Comparison of ENCODE assay signal across 8 cellular contexts in the genomic region with DNA sequence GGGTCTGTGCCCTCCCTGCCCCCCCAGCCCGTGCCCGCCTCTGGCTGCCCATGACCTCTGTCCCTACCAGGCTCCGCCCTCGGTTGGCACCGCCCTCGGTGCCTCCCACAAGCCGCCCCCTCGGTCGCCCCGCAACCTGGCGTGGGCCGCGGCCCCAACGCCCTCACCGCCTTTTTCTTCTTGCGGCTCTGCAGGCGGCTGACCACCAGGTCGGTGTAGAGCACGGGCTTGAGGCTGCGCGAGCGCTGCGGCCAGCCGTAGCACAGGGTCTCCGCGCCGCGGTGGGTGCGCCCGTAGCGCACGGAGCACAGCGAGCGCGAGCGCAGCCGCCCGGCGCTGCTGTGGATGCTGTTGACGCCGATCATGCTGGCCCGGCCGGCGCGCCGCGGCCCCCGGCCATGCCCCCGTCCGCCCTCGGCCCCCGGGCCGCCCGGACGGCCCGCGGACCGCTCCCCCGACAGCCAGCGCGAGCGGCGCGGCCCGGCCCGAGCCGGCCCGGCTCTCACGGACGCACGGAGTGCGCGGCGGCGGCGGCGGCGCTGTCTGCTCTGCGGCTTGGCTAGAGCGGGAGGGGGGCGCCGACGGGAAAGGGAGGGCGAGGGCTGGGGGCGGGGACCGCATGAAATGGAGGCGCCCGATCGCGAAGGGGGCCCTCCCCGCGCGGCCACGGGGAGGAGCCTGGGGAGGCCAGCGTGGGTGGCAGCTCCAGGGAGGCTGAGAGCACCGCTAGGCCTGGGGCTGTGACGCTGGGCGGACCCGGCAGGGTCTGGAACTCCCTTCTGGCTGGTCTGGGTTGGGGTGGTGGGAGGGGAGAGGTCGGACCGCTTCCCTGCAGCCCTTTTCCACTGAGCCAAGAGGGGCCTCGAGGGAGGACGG. TPM values are rescaled to one million over a fixed set of nuclear protein-coding genes. Genes with fewer than 3 reads are reported as not detected.
DNase-seq lines count a peak whose midpoint lies in the region; ATAC-seq and TF ChIP-seq lines count a peak whose summit lies in the region.

No MANE protein-coding gene starts in this region.

- peak overlapping the region; percentile 73 to 82 (median 76) for H3K4me3 Mint-ChIP-seq in T-cell

- H3K9me3 ChIP-seq in iPS-18c (ENCODE audit: control insufficient read depth, insufficient read depth, low read length) = no peaks in the 10 kb centered on the region

- POLR2A ChIA-PET in T-cell (lab: Charles Lee) = interaction anchor here (0.6 to 1.0 kb wide), 2 partner anchors 10 to 14 kb away, joined by 3 to 4 read pairs; no protein-coding TSS in a partner anchor

- peak overlapping the region; percentile 53 for H3K4me3 ChIP-seq in iPS-18c (ENCODE audit: insufficient read depth, low read depth, low read length)

- peak; percentile 86 for DNase-seq in GM10266 (ENCODE audit: extremely low spot score)
- peak; percentile 43 to 80 (median 69) for DNase-seq in T-cell
- peak in 50 of 58 donors; percentile 17 to 89 (median 58) for DNase-seq in anterior cingulate cortex (lab: John Stamatoyannopoulos, UW)
- peak; percentile 82 for DNase-seq in stimulated activated CD4-positive, alpha-beta T cell treated with anti-CD3 and anti-CD28 coated beads, Interleukin-12 subunit alpha, Interleukin-12 subunit beta, amount 100 ng/mL, for 4 hours
- DNase-seq in pons (ENCODE audit: low spot score) = no peak
- no peak for DNase-seq in NCI-H187 (lab: John Stamatoyannopoulos, UW)

- TF ChIP-seq CTCF in GM10266 (IDR thresholded peaks at IDR 0.05; ENCODE audit: control insufficient read depth, insufficient read depth, low read depth, missing control alignments) = no peak

- peak overlapping the region in 1 of 2 donors; percentile 85 for H3K27ac Mint-ChIP-seq in T-cell

- CTCF ChIA-PET in T-cell (lab: Charles Lee) = interaction anchor here in 1 of 2 donors (0.7 to 1.0 kb wide), 2 partner anchors 45 to 178 kb away, joined by 3 read pairs; no protein-coding TSS in a partner anchor

- peak; percentile 67 to 83 (median 79) for ATAC-seq in T-cell (replicated peaks in 1 of 4)
- ATAC-seq in HG03039 (IDR thresholded peaks at IDR 0.05; ENCODE audit: unreplicated experiment) = no peak

- H3K9me3 Mint-ChIP-seq in T-cell = no peaks in the 10 kb centered on the region

- H3K4me1 Mint-ChIP-seq in T-cell = peaks cover 32 to 43% (median 36%) of the 10 kb centered on the region in 3 donors

- H3K27me3 Mint-ChIP-seq in T-cell = peaks cover 0 to 33% of the 10 kb centered on the region in 2 donors

- H3K36me3 Mint-ChIP-seq in T-cell = no peaks in the 10 kb centered on the region

RNA-seq across cellular contexts. Expression of gene PSD, which starts 9.6 kb away (rescaled TPM):
- total RNA-seq in T-cell = 10 to 100 TPM in 2 of 5 donors, 1 to 10 TPM in 3; 8.7 to 11.8 (median 8.8) TPM

RNA-seq across cellular contexts. Expression of gene FBXL15, which starts 11.7 kb away (rescaled TPM):
- 10 to 100 TPM; 13.3 to 30.4 (median 23.7) TPM for total RNA-seq in T-cell

RNA-seq across cellular contexts. Expression of gene NFKB2, which starts 13.5 kb away (rescaled TPM):
- total RNA-seq in T-cell = 100 to 1,000 TPM in 4 of 5 donors, 10 to 100 TPM in 1; 94.1 to 229 (median 124) TPM

RNA-seq across cellular contexts. Expression of gene CUEDC2, which starts 23.4 kb away (rescaled TPM):
- 10 to 100 TPM; 32.2 to 41.4 (median 37.8) TPM for total RNA-seq in T-cell

RNA-seq across cellular contexts. Expression of gene C10orf95, which starts 42.4 kb away (rescaled TPM):
- under 1 TPM in 4 of 5 donors, not detected in 1; 0.23 to 0.92 (median 0.55) TPM for total RNA-seq in T-cell

Comparison
In these comparisons a context has a peak if more than half of its experiments do, and no peak if none do; other contexts are left out.
1. DNase-seq: peak in GM10266 (single experiment), T-cell (34 of 34), anterior cingulate cortex (50 of 58) and stimulated activated CD4-positive, alpha-beta T cell treated with anti-CD3 and anti-CD28 coated beads, Interleukin-12 subunit alpha, Interleukin-12 subunit beta, amount 100 ng/mL, for 4 hours (single experiment); none in pons (single experiment) and NCI-H187 (0 of 2).